In genomic region chr2:95277246-95277906, GRCh38 we compare ENCODE assay signal across 13 cellular contexts. TPM values are rescaled to one million over a fixed set of nuclear protein-coding genes. Genes with fewer than 3 reads are reported as not detected.
DNase-seq lines count a peak whose midpoint lies in the region; ATAC-seq, FAIRE-seq and TF ChIP-seq lines count a peak whose summit lies in the region.
"Had no signal": no experiment of that assay in that cellular context is flagged by ENCODE, and none has a peak within 500 bp of the region (broad histone marks: within the 10 kb centered on the region; RNA-seq: fewer than 3 reads in every experiment).

No MANE protein-coding gene starts in this region.

- no peak for ATAC-seq in HG03378 (IDR thresholded peaks at IDR 0.05; ENCODE audit: unreplicated experiment)

- H3K27me3 ChIP-seq in bronchial epithelial cell (ENCODE audit: control insufficient read depth, insufficient read depth, low read length): no peaks in the 10 kb centered on the region
- H3K27me3 ChIP-seq: ovary had no signal

- TF ChIP-seq CTCF in bronchial epithelial cell (IDR thresholded peaks at IDR 0.05; ENCODE audit: insufficient read depth, low read length, severe bottlenecking): peak; percentile 67

- no peak overlapping the region for H3K4me3 ChIP-seq in bronchial epithelial cell (ENCODE audit: low read depth, low read length)
- H3K4me3 ChIP-seq: ovary had no signal

- no peak for TF ChIP-seq EP300 in Ishikawa (IDR thresholded peaks at IDR 0.05; ENCODE audit: borderline replicate concordance)

- H3K36me3 ChIP-seq in bronchial epithelial cell (ENCODE audit: control insufficient read depth, insufficient read depth, low read length): peaks cover 36% of the 10 kb centered on the region
- H3K36me3 ChIP-seq: ovary had no signal

- FAIRE-seq in bronchial epithelial cell (lab: Jason Lieb, UNC): no peak
- FAIRE-seq: colon, D721Med had no signal

- DNase-seq in Daoy (ENCODE audit: low read depth) (peak; percentile 54), bronchial epithelial cell (ENCODE audit: low read depth) (peak; percentile 57), mucosa of gallbladder (ENCODE audit: low spot score) (peak; percentile 64), NCI-H1092 treated with DMSO at 0.1 percent for 48 hours (lab: John Stamatoyannopoulos, UW) (no peak), GDM1 (lab: John Stamatoyannopoulos, UW) (no peak), NOMO-1 treated with dmso at 0.1 percent for 144 hours (lab: John Stamatoyannopoulos, UW; ENCODE audit: unreplicated experiment) (no peak)
- DNase-seq: hippocampal formation, NCI-H524 had no signal

- TF ChIP-seq RAD21 in Ishikawa (IDR thresholded peaks at IDR 0.05; ENCODE audit: low read depth): peak; percentile 25; the same call in 1 of the 2 replicates

TF ChIP-seq in Ishikawa, 13 proteins besides CTCF, POLR2A, EP300 and RAD21:
- no peak for TF ChIP-seq TEAD4 (IDR thresholded peaks at IDR 0.05)
- TF ChIP-seq MAX (IDR thresholded peaks at IDR 0.05): no peak
- TF ChIP-seq TAF1 (IDR thresholded peaks at IDR 0.05; ENCODE audit: low read depth): no peak
- TF ChIP-seq TCF12 (IDR thresholded peaks at IDR 0.05; ENCODE audit: low read depth): no peak
- no peak for TF ChIP-seq FOXM1 (IDR thresholded peaks at IDR 0.05; ENCODE audit: borderline replicate concordance, low read depth)
- no peak for TF ChIP-seq YY1 (IDR thresholded peaks at IDR 0.05; ENCODE audit: low read depth)
- no peak for TF ChIP-seq NFIC (IDR thresholded peaks at IDR 0.05)
- TF ChIP-seq CEBPB (IDR thresholded peaks at IDR 0.05): no peak
- no peak for TF ChIP-seq EGR1 (IDR thresholded peaks at IDR 0.05)
- no peak for TF ChIP-seq ZBTB7A (IDR thresholded peaks at IDR 0.05; ENCODE audit: low read depth)
- TF ChIP-seq REST (IDR thresholded peaks at IDR 0.05; ENCODE audit: low read depth): no peak
- TF ChIP-seq CREB1 (IDR thresholded peaks at IDR 0.05; ENCODE audit: low read depth): no peak
- TF ChIP-seq USF1 (IDR thresholded peaks at IDR 0.05): no peak

RNA-seq across cellular contexts. Expression of gene PROM2, which starts 3.1 kb away (rescaled TPM):
- total RNA-seq in Daoy (2014; rRNA removed; shearing (Covaris generic)): 0.17 TPM in 1 of 2 replicates, not detected in the other
- total RNA-seq in bronchial epithelial cell (10.8 and 41.6 TPM in 2 replicates), mucosa of gallbladder (202 TPM)

RNA-seq across cellular contexts. Expression of gene KCNIP3, which starts 19.8 kb away (rescaled TPM):
- total RNA-seq in Daoy (2014; rRNA removed; shearing (Covaris generic)): 2.6 and 5.5 TPM in 2 replicates
- total RNA-seq in bronchial epithelial cell: under 0.01 and 0.51 TPM in 2 replicates
- total RNA-seq in mucosa of gallbladder: 24.3 TPM

Comparison
In these comparisons a context has a peak if more than half of its experiments do, and no peak if none do; other contexts are left out.
1. DNase-seq: peak in Daoy (single experiment), bronchial epithelial cell (single experiment) and mucosa of gallbladder (single experiment); none in NCI-H1092 treated with DMSO at 0.1 percent for 48 hours (single experiment), GDM1 (single experiment) and NOMO-1 treated with dmso at 0.1 percent for 144 hours (single experiment).